Comparison of ENCODE assay signal across 29 cellular contexts in the genomic region with DNA sequence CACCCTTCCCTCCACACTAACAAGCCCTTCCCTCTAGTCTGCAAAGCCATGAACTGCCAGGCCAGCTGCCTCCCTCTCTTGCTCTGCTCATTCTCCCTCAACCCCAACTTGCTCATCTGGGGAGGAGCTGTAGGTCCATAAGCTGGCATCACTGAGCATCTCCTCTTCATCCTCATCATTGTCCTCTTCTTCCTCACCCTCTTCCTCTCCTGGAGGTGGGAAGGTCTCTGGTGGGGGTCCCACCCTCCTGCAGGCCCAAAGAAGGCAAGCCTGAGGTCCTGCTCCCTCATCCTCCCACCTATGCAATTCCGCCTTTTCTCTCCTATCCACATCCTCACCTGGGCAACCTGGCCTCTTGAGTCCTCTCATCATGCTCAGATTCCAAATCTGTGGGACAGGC. TPM values are rescaled to one million over a fixed set of nuclear protein-coding genes. Genes with fewer than 3 reads are reported as not detected.
A peak's percentile ranks its signal among the peaks of the same experiment; 100 is the strongest.
DNase-seq lines count a peak whose midpoint lies in the region; ATAC-seq, FAIRE-seq and TF ChIP-seq lines count a peak whose summit lies in the region.
"Had no signal": no experiment of that assay in that cellular context is flagged by ENCODE, and none has a peak within 500 bp of the region (broad histone marks: within the 10 kb centered on the region; RNA-seq: fewer than 3 reads in every experiment).

No MANE protein-coding gene starts in this region.

- H3K36me3 Mint-ChIP-seq in activated CD4-positive, alpha-beta T cell treated with anti-CD3 and anti-CD28 coated beads for 36 hours (ENCODE audit: low read depth) = peaks cover 30% of the 10 kb centered on the region
- H3K36me3 Mint-ChIP-seq in osteocyte (ENCODE audit: unreplicated experiment) = peaks cover 1% of the 10 kb centered on the region

- peak overlapping the region; percentile 71 for H3K27ac Mint-ChIP-seq in activated CD4-positive, alpha-beta T cell treated with anti-CD3 and anti-CD28 coated beads for 36 hours
- peak overlapping the region; percentile 31 for H3K27ac Mint-ChIP-seq in osteocyte (ENCODE audit: unreplicated experiment)
- H3K27ac Mint-ChIP-seq: activated naive CD4-positive, alpha-beta T cell treated with anti-CD3 and anti-CD28 coated beads for 36 hours; stimulated activated memory B cell treated with anti-CD40 and anti-IgM and Interleukin-4, amounts not matched to agents 10 μg/mL and 1 μg/mL and 100 μg/mL, for 72 hours had no signal

- peak overlapping the region; percentile 7; the same call in 1 of the 2 replicates for H3K9ac ChIP-seq in GM12878 (ENCODE audit: control insufficient read depth, insufficient read depth, low read length)

- no peak for TF ChIP-seq RAD21 in GM12878 (IDR thresholded peaks at IDR 0.05; ENCODE audit: insufficient read depth, low read depth, low read length)

- no peak for TF ChIP-seq CTCF in OCI-LY7 (conservative IDR thresholded peaks at IDR 0.05; ENCODE audit: low read length)
- no peak for TF ChIP-seq CTCF in GM12878 (IDR thresholded peaks at IDR 0.05 in 2 of 3, conservative IDR thresholded peaks at IDR 0.05 in 1 of 3; ENCODE audit: control insufficient read depth in 2 of 3, extremely low read depth in 1 of 3, insufficient read depth in 1 of 3, low read depth in 3 of 3, low read length in 3 of 3)
- no peak for TF ChIP-seq CTCF in osteocyte (IDR thresholded peaks at IDR 0.05)
- no peak for TF ChIP-seq CTCF in GM20000 (IDR thresholded peaks at IDR 0.05; ENCODE audit: extremely low read depth, missing control alignments)

- H3K27me3 ChIP-seq in GM12878 (replicated peaks in 1 of 2; ENCODE audit: control insufficient read depth in 2 of 2, insufficient read depth in 2 of 2, low read length in 1 of 2) = no peaks in the 10 kb centered on the region
- H3K27me3 ChIP-seq: BE2C, brain microvascular endothelial cell, colonic mucosa, left lung, MG63, right lobe of liver, SJSA1, tibial nerve had no signal

- ATAC-seq in activated CD4-positive, alpha-beta T cell treated with anti-CD3 and anti-CD28 coated beads for 36 hours = no peak
- no peak for ATAC-seq in GM12878
- ATAC-seq: HepG2; left lung; mucosa of descending colon; right lobe of liver; stimulated activated memory B cell treated with anti-CD40 and anti-IgM and Interleukin-4, amounts not matched to agents 10 μg/mL and 1 μg/mL and 100 μg/mL, for 72 hours had no signal

- no peak overlapping the region for H3K4me3 Mint-ChIP-seq in activated CD4-positive, alpha-beta T cell treated with anti-CD3 and anti-CD28 coated beads for 36 hours
- no peak overlapping the region for H3K4me3 Mint-ChIP-seq in osteocyte (ENCODE audit: unreplicated experiment)
- H3K4me3 Mint-ChIP-seq: stimulated activated memory B cell treated with anti-CD40 and anti-IgM and Interleukin-4, amounts not matched to agents 10 μg/mL and 1 μg/mL and 100 μg/mL, for 72 hours had no signal

- TF ChIP-seq EP300 in GM12878 (IDR thresholded peaks at IDR 0.05; ENCODE audit: borderline replicate concordance in 1 of 2, control insufficient read depth in 1 of 2, low read depth in 2 of 2, low read length in 2 of 2) = no peak

- H3K4me1 Mint-ChIP-seq in activated CD4-positive, alpha-beta T cell treated with anti-CD3 and anti-CD28 coated beads for 36 hours = peaks cover 39% of the 10 kb centered on the region
- H3K4me1 Mint-ChIP-seq in osteocyte (ENCODE audit: unreplicated experiment) = peaks cover 18% of the 10 kb centered on the region

- SMC1A ChIA-PET in GM12878 (lab: Charles Lee; ENCODE audit: uncharacterized antibody, unreplicated experiment) = interaction anchor here (1.1 kb wide), 1 partner anchor 15 kb away, joined by 3 read pairs; no protein-coding TSS in a partner anchor

- no peak for FAIRE-seq in GM12878 (lab: Jason Lieb, UNC)
- FAIRE-seq: endometrium, HepG2 had no signal

- RAD21 ChIA-PET in GM12878 (lab: Charles Lee; ENCODE audit: unreplicated experiment) = no interaction called here

- CTCF ChIA-PET in activated CD4-positive, alpha-beta T cell treated with anti-CD3 and anti-CD28 coated beads for 36 hours (lab: Charles Lee) = no interaction called here
- CTCF ChIA-PET in OCI-LY7 (lab: Charles Lee; ENCODE audit: unreplicated experiment) = no interaction called here
- CTCF ChIA-PET in GM12878 (lab: Yijun Ruan, JAX) = interaction anchor here (0.6 to 8.9 kb wide), 3 partner anchors 14 to 36 kb away, joined by 3 to 60 read pairs (median 9); a partner anchor contains a TSS

- no peaks in the 10 kb centered on the region for H4K20me1 ChIP-seq in OCI-LY7 (ENCODE audit: insufficient read depth, low read length)
- H4K20me1 ChIP-seq in GM12878 (ENCODE audit: control insufficient read depth, insufficient read depth) = no peaks in the 10 kb centered on the region

- H3K36me3 ChIP-seq in OCI-LY7 (ENCODE audit: insufficient read depth, low read length) (peaks cover 54% of the 10 kb centered on the region), GM12878 (ENCODE audit: control insufficient read depth in 2 of 2, insufficient read depth in 2 of 2, low read length in 1 of 2) (peaks cover 10 to 12% of the 10 kb centered on the region in 2 experiments; a peak in 3 of 4 replicates)
- H3K36me3 ChIP-seq: colonic mucosa, right lobe of liver had no signal

- no peak for DNase-seq in activated CD4-positive, alpha-beta T cell treated with anti-CD3 and anti-CD28 coated beads for 36 hours
- DNase-seq in activated CD4-positive, alpha-beta T cell treated with anti-CD3 and anti-CD28 coated beads for 48 hours = no peak
- DNase-seq in OCI-LY7 (ENCODE audit: low spot score) (no peak), GM12878 (ENCODE audit: low read depth, low spot score) (no peak), osteocyte (ENCODE audit: extremely low spot score, unreplicated experiment) (peak; percentile 68), GM20000 (ENCODE audit: low spot score) (no peak), hypothalamus (lab: John Stamatoyannopoulos, UW) (no peak), DMS114 treated with DMSO at 0.1 percent for 48 hours (lab: John Stamatoyannopoulos, UW; ENCODE audit: unreplicated experiment) (no peak)
- DNase-seq: 8988T; activated CD8-positive, alpha-beta memory T cell treated with anti-CD3 and anti-CD28 coated beads, Interleukin-2, amount 50 U/mL, for 4 hours; activated naive CD4-positive, alpha-beta T cell treated with anti-CD3 and anti-CD28 coated beads for 36 hours; BE2C; brain microvascular endothelial cell; colonic mucosa; DMS 273 treated with DMSO at 0.1 percent for 48 hours; head of caudate nucleus; left lung; MG63; mucosa of descending colon; NCI-H748 treated with DMSO at 0.1 percent for 48 hours; right lobe of liver; stimulated activated CD4-positive, alpha-beta T cell treated with anti-CD3 and anti-CD28 coated beads, Interleukin-15, amount 100 ng/mL, for 24 hours; T-helper 9 cell had no signal

- in situ Hi-C loops in GM12878 (cut with MboI) = no loop called here

- H3K4me2 ChIP-seq in OCI-LY7 (ENCODE audit: low read length) (peak overlapping the region; percentile 99), GM12878 (ENCODE audit: control insufficient read depth, insufficient read depth) (peak overlapping the region; percentile 57)

- H2AFZ ChIP-seq in OCI-LY7 (ENCODE audit: low read length) (no peak overlapping the region), GM12878 (ENCODE audit: control insufficient read depth, low read depth, low read length) (no peak overlapping the region)

- peaks cover 11% of the 10 kb centered on the region; the same call in 1 of the 2 replicates for H3K79me2 ChIP-seq in OCI-LY7 (ENCODE audit: insufficient read depth, low read depth, low read length)
- H3K79me2 ChIP-seq in GM12878 (ENCODE audit: control insufficient read depth, insufficient read depth, low read length) = peaks cover 23% of the 10 kb centered on the region

- H3K9me2 ChIP-seq in OCI-LY7 (ENCODE audit: insufficient read depth, low read length) = no peaks in the 10 kb centered on the region

- no peak for TF ChIP-seq POLR2A in GM12878 (IDR thresholded peaks at IDR 0.05; ENCODE audit: low read depth, low read length)

- intact Hi-C loops in activated CD4-positive, alpha-beta T cell treated with anti-CD3 and anti-CD28 coated beads for 36 hours (cut with DNase I, micrococcal nuclease) = loop anchor here in 1 of 2 experiments (5.0 kb wide), 1 partner anchor 1524 kb away; a partner anchor contains a TSS
- intact Hi-C loops in OCI-LY7 (cut with micrococcal nuclease; ENCODE audit: unreplicated experiment) = no loop called here
- intact Hi-C loops in GM12878 (cut with micrococcal nuclease; ENCODE audit: unreplicated experiment) = no loop called here

- H3K4me3 ChIP-seq in OCI-LY7 (ENCODE audit: low read depth, low read length, poor library complexity, severe bottlenecking) (no peak overlapping the region), GM12878 (peak overlapping the region; percentile 26; the same call in 1 of the 2 replicates)
- H3K4me3 ChIP-seq: colonic mucosa, HAP-1, MG63, mucosa of descending colon, right lobe of liver, SJSA1, tibial nerve had no signal

- POLR2A ChIA-PET in activated CD4-positive, alpha-beta T cell treated with anti-CD3 and anti-CD28 coated beads for 36 hours (lab: Charles Lee) = interaction anchor here (1.1 kb wide), 1 partner anchor 17 kb away, joined by 3 read pairs; no protein-coding TSS in a partner anchor
- POLR2A ChIA-PET in OCI-LY7 (lab: Charles Lee) (interaction anchor here (0.7 to 1.0 kb wide), 2 partner anchors 17 to 26 kb away, joined by 3 read pairs; no protein-coding TSS in a partner anchor), GM12878 (lab: Charles Lee) (interaction anchor here (0.5 to 1.5 kb wide), 2 partner anchors 17 to 166 kb away, joined by 6 to 9 read pairs; no protein-coding TSS in a partner anchor)

- no peaks in the 10 kb centered on the region for H3K27me3 Mint-ChIP-seq in activated CD4-positive, alpha-beta T cell treated with anti-CD3 and anti-CD28 coated beads for 36 hours
- no peaks in the 10 kb centered on the region for H3K27me3 Mint-ChIP-seq in osteocyte (ENCODE audit: unreplicated experiment)
- H3K27me3 Mint-ChIP-seq: stimulated activated memory B cell treated with anti-CD40 and anti-IgM and Interleukin-4, amounts not matched to agents 10 μg/mL and 1 μg/mL and 100 μg/mL, for 72 hours had no signal

- peaks cover 34% of the 10 kb centered on the region for H3K4me1 ChIP-seq in OCI-LY7 (ENCODE audit: insufficient read depth, low read length, poor library complexity, severe bottlenecking)
- peaks cover 17% of the 10 kb centered on the region for H3K4me1 ChIP-seq in GM12878 (ENCODE audit: control insufficient read depth, insufficient read depth, low read length)
- H3K4me1 ChIP-seq: BE2C had no signal

- H3K9me3 Mint-ChIP-seq in activated CD4-positive, alpha-beta T cell treated with anti-CD3 and anti-CD28 coated beads for 36 hours (ENCODE audit: low read depth) = no peaks in the 10 kb centered on the region
- no peaks in the 10 kb centered on the region for H3K9me3 Mint-ChIP-seq in osteocyte (ENCODE audit: unreplicated experiment)
- H3K9me3 Mint-ChIP-seq: activated naive CD4-positive, alpha-beta T cell treated with anti-CD3 and anti-CD28 coated beads for 36 hours; stimulated activated memory B cell treated with anti-CD40 and anti-IgM and Interleukin-4, amounts not matched to agents 10 μg/mL and 1 μg/mL and 100 μg/mL, for 72 hours had no signal

- H3K9me3 ChIP-seq in OCI-LY7 (ENCODE audit: low read length) (no peaks in the 10 kb centered on the region), GM12878 (replicated peaks; ENCODE audit: control insufficient read depth, insufficient read depth, low read length) (no peaks in the 10 kb centered on the region)
- H3K9me3 ChIP-seq: BE2C, colonic mucosa, HAP-1, left lung, MG63, mucosa of descending colon, right lobe of liver, SJSA1, tibial nerve had no signal

- no peak overlapping the region for H3K27ac ChIP-seq in OCI-LY7 (ENCODE audit: low read depth, low read length, poor library complexity, severe bottlenecking)
- H3K27ac ChIP-seq in GM12878 (ENCODE audit: control insufficient read depth, insufficient read depth) = no peak overlapping the region
- H3K27ac ChIP-seq: brain microvascular endothelial cell, colonic mucosa, left lung, right lobe of liver, SJSA1, tibial nerve had no signal

- WGBS in GM12878 (ENCODE audit: insufficient coverage, insufficient replicate concordance, low lambda C conversion rate, missing lambda C conversion rate) = 89% methylated on average over 1 of the region's 1 CpG

- BruUV-seq in OCI-LY7 (replicated peaks; lab: Mats Ljungman, UMichigan) (no TSS peak), GM12878 (replicated peaks; lab: Mats Ljungman, UMichigan) (no TSS peak)

RNA-seq across cellular contexts. Expression of a gene that starts 2.7 kb away (rescaled TPM):
- 10 to 100 TPM; 75.9 to 92.3 TPM for total RNA-seq in activated CD4-positive, alpha-beta T cell treated with anti-CD3 and anti-CD28 coated beads for 36 hours
- 49.7 and 65.0 TPM in 2 replicates for total RNA-seq in OCI-LY7 (2014; rRNA removed; shearing (Covaris generic))
- 66.2 and 67.4 TPM in 2 replicates for total RNA-seq in OCI-LY7 (2022)
- 143 and 171 TPM in 2 replicates for total RNA-seq in GM12878 (2013; cell fraction: nucleolus; rRNA removed)
- total RNA-seq in GM12878 (2014; rRNA removed) = 31.7 and 33.0 TPM in 2 replicates
- 19.5 and 20.6 TPM in 2 replicates for total RNA-seq in GM12878 (2014; rRNA removed; fragmentation: Illumina TruSeq; extraction: Trizol)
- 41.3 and 45.3 TPM in 2 replicates for total RNA-seq in GM12878 (2021)
- polyA plus RNA-seq in GM12878 (2011; ENCODE audit: low read depth) = 16.5 TPM
- polyA plus RNA-seq in GM12878 (2011; rRNA removed) = 39.8 and 56.1 TPM in 2 replicates
- polyA plus RNA-seq in GM12878 (2011; cell fraction: cytosol; rRNA removed) = 67.6 and 94.1 TPM in 2 replicates
- polyA plus RNA-seq in GM12878 (2011; cell fraction: nucleus; rRNA removed) = 705 and 770 TPM in 2 replicates
- 30.1 and 49.9 TPM in 2 replicates for polyA plus RNA-seq in GM12878 (2012)
- 20.1 and 28.9 TPM in 2 replicates for polyA plus RNA-seq in GM12878 (2014; fragmentation: Illumina TruSeq; extraction: Trizol)
- polyA plus RNA-seq in GM12878 (2014; fragmentation: Nextera tagmentation; extraction: Ambion mirVana) = 10 to 100 TPM in 1 of 2 experiments, 1 to 10 TPM in 1; 5.3 to 18.5 TPM
- 76.6 and 85.1 TPM in 2 replicates for polyA plus RNA-seq in GM12878 (2014; rRNA removed)
- polyA plus RNA-seq in GM12878 (2016; fragmentation: Nextera tagmentation; extraction: Ambion mirVana) = 10 to 100 TPM; 40.8 to 41.6 TPM
- 14.0 and 24.7 TPM in 2 replicates for polyA minus RNA-seq in GM12878 (2011; rRNA and poly(A)+ RNA removed)
- polyA minus RNA-seq in GM12878 (2011; cell fraction: cytosol; rRNA and poly(A)+ RNA removed) = 11.0 and 11.6 TPM in 2 replicates
- polyA minus RNA-seq in GM12878 (2011; cell fraction: nucleus; rRNA and poly(A)+ RNA removed) = 50.4 and 75.1 TPM in 2 replicates
- 32.1 and 39.9 TPM in 2 replicates for total RNA-seq in osteocyte

RNA-seq across cellular contexts. Expression of a gene that starts 18.2 kb away (rescaled TPM):
- total RNA-seq in activated CD4-positive, alpha-beta T cell treated with anti-CD3 and anti-CD28 coated beads for 36 hours = 10 to 100 TPM; 39.5 to 49.4 TPM
- total RNA-seq in OCI-LY7 (2014; rRNA removed; shearing (Covaris generic)) = 45.7 and 56.1 TPM in 2 replicates
- total RNA-seq in OCI-LY7 (2022) = 50.0 and 52.7 TPM in 2 replicates
- total RNA-seq in GM12878 (2013; cell fraction: nucleolus; rRNA removed) = 39.8 and 45.8 TPM in 2 replicates
- total RNA-seq in GM12878 (2014; rRNA removed) = 37.9 and 43.5 TPM in 2 replicates
- 13.9 and 14.1 TPM in 2 replicates for total RNA-seq in GM12878 (2014; rRNA removed; fragmentation: Illumina TruSeq; extraction: Trizol)
- total RNA-seq in GM12878 (2021) = 48.6 and 51.3 TPM in 2 replicates
- polyA plus RNA-seq in GM12878 (2011; ENCODE audit: low read depth) = 14.2 TPM
- 33.7 and 48.7 TPM in 2 replicates for polyA plus RNA-seq in GM12878 (2011; rRNA removed)
- 66.9 and 77.2 TPM in 2 replicates for polyA plus RNA-seq in GM12878 (2011; cell fraction: cytosol; rRNA removed)
- 66.8 and 67.5 TPM in 2 replicates for polyA plus RNA-seq in GM12878 (2011; cell fraction: nucleus; rRNA removed)
- polyA plus RNA-seq in GM12878 (2012) = 20.5 and 27.5 TPM in 2 replicates
- polyA plus RNA-seq in GM12878 (2014; fragmentation: Illumina TruSeq; extraction: Trizol) = 13.6 and 17.2 TPM in 2 replicates
- 1 to 10 TPM; 2.9 to 5.2 TPM for polyA plus RNA-seq in GM12878 (2014; fragmentation: Nextera tagmentation; extraction: Ambion mirVana)
- polyA plus RNA-seq in GM12878 (2014; rRNA removed) = 39.4 and 45.6 TPM in 2 replicates
- polyA plus RNA-seq in GM12878 (2016; fragmentation: Nextera tagmentation; extraction: Ambion mirVana) = 10 to 100 TPM; 40.2 to 41.7 TPM
- 54.7 and 63.1 TPM in 2 replicates for polyA minus RNA-seq in GM12878 (2011; rRNA and poly(A)+ RNA removed)
- polyA minus RNA-seq in GM12878 (2011; cell fraction: cytosol; rRNA and poly(A)+ RNA removed) = 24.5 and 27.1 TPM in 2 replicates
- polyA minus RNA-seq in GM12878 (2011; cell fraction: nucleus; rRNA and poly(A)+ RNA removed) = 27.1 and 47.3 TPM in 2 replicates
- total RNA-seq in osteocyte = 21.1 and 24.1 TPM in 2 replicates

RNA-seq across cellular contexts. Expression of a gene that starts 30.5 kb away (rescaled TPM):
- total RNA-seq in activated CD4-positive, alpha-beta T cell treated with anti-CD3 and anti-CD28 coated beads for 36 hours = 10 to 100 TPM; 20.1 to 21.3 TPM
- total RNA-seq in OCI-LY7 (2014; rRNA removed; shearing (Covaris generic)) = 14.5 and 16.9 TPM in 2 replicates
- total RNA-seq in OCI-LY7 (2022) (21.8 and 24.5 TPM in 2 replicates), GM12878 (2014; rRNA removed) (14.3 and 16.7 TPM in 2 replicates), GM12878 (2014; rRNA removed; fragmentation: Illumina TruSeq; extraction: Trizol) (9.6 and 10.4 TPM in 2 replicates), GM12878 (2021) (16.8 and 19.1 TPM in 2 replicates), osteocyte (32.4 and 33.2 TPM in 2 replicates)
- total RNA-seq in GM12878 (2013; cell fraction: nucleolus; rRNA removed) = 40.1 and 48.2 TPM in 2 replicates
- 4.1 TPM for polyA plus RNA-seq in GM12878 (2011; ENCODE audit: low read depth)
- polyA plus RNA-seq in GM12878 (2011; rRNA removed) (15.4 and 22.8 TPM in 2 replicates), GM12878 (2014; fragmentation: Illumina TruSeq; extraction: Trizol) (6.5 and 11.4 TPM in 2 replicates), GM12878 (2014; fragmentation: Nextera tagmentation; extraction: Ambion mirVana) (1 to 10 TPM; 1.1 to 1.6 TPM), GM12878 (2014; rRNA removed) (16.1 and 17.4 TPM in 2 replicates), GM12878 (2016; fragmentation: Nextera tagmentation; extraction: Ambion mirVana) (1 to 10 TPM; 2.1 TPM)
- 27.9 and 32.8 TPM in 2 replicates for polyA plus RNA-seq in GM12878 (2011; cell fraction: cytosol; rRNA removed)
- polyA plus RNA-seq in GM12878 (2011; cell fraction: nucleus; rRNA removed) = 68.4 and 69.3 TPM in 2 replicates
- polyA plus RNA-seq in GM12878 (2012) = 6.9 and 9.9 TPM in 2 replicates
- 21.9 and 25.0 TPM in 2 replicates for polyA minus RNA-seq in GM12878 (2011; rRNA and poly(A)+ RNA removed)
- 5.5 and 7.5 TPM in 2 replicates for polyA minus RNA-seq in GM12878 (2011; cell fraction: cytosol; rRNA and poly(A)+ RNA removed)
- 22.6 and 39.8 TPM in 2 replicates for polyA minus RNA-seq in GM12878 (2011; cell fraction: nucleus; rRNA and poly(A)+ RNA removed)

RNA-seq across cellular contexts. Expression of a gene that starts 49.9 kb away (rescaled TPM):
- total RNA-seq in activated CD4-positive, alpha-beta T cell treated with anti-CD3 and anti-CD28 coated beads for 36 hours = 1 to 10 TPM; 2.3 to 2.9 TPM
- 9.2 and 13.0 TPM in 2 replicates for total RNA-seq in OCI-LY7 (2014; rRNA removed; shearing (Covaris generic))
- total RNA-seq in OCI-LY7 (2022) = 6.4 and 7.5 TPM in 2 replicates
- total RNA-seq in GM12878 (2013; cell fraction: nucleolus; rRNA removed) = 10.9 and 11.1 TPM in 2 replicates
- total RNA-seq in GM12878 (2014; rRNA removed) = 4.0 and 4.2 TPM in 2 replicates
- 3.2 and 4.2 TPM in 2 replicates for total RNA-seq in GM12878 (2014; rRNA removed; fragmentation: Illumina TruSeq; extraction: Trizol)
- 4.3 and 4.4 TPM in 2 replicates for total RNA-seq in GM12878 (2021)
- polyA plus RNA-seq in GM12878 (2011; ENCODE audit: low read depth) = 2.5 TPM
- polyA plus RNA-seq in GM12878 (2011; rRNA removed) = 10.3 and 10.5 TPM in 2 replicates
- polyA plus RNA-seq in GM12878 (2011; cell fraction: cytosol; rRNA removed) = 6.4 and 6.7 TPM in 2 replicates
- polyA plus RNA-seq in GM12878 (2011; cell fraction: nucleus; rRNA removed) = 14.7 and 17.7 TPM in 2 replicates
- polyA plus RNA-seq in GM12878 (2012) = 2.1 and 2.5 TPM in 2 replicates
- polyA plus RNA-seq in GM12878 (2014; fragmentation: Illumina TruSeq; extraction: Trizol) = 4.0 TPM in 2 replicates
- polyA plus RNA-seq in GM12878 (2014; fragmentation: Nextera tagmentation; extraction: Ambion mirVana) = 1 to 10 TPM; 4.7 to 5.6 TPM
- polyA plus RNA-seq in GM12878 (2014; rRNA removed) = 4.0 and 5.6 TPM in 2 replicates
- 1 to 10 TPM; 6.5 to 6.9 TPM for polyA plus RNA-seq in GM12878 (2016; fragmentation: Nextera tagmentation; extraction: Ambion mirVana)
- 10.7 and 16.9 TPM in 2 replicates for polyA minus RNA-seq in GM12878 (2011; rRNA and poly(A)+ RNA removed)
- polyA minus RNA-seq in GM12878 (2011; cell fraction: cytosol; rRNA and poly(A)+ RNA removed) = 2.9 and 6.7 TPM in 2 replicates
- 3.4 and 6.4 TPM in 2 replicates for polyA minus RNA-seq in GM12878 (2011; cell fraction: nucleus; rRNA and poly(A)+ RNA removed)
- total RNA-seq in osteocyte = 8.3 and 9.4 TPM in 2 replicates
